ENCODE assay signal across 11 cellular contexts in the genomic region with DNA sequence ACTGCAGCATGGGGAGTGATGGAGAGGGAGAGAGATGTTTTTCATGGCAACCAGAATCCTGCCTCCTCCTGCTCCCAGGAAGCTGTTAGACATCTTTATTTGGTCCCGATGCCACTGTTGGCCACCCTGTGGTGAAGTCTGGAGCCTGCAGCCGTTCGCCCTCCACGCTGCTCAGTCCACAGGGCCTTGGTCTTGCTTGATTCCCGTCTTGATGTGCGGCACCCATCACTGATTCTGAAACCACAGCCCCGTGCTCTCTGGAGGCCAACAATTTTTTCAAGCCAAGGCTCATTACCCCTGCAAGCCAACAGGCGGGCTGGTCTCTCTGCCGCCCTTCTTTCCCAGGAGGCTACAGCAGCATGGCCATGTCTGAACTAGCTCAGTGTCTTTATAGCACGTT. TPM values are rescaled to one million over a fixed set of nuclear protein-coding genes. Genes with fewer than 3 reads are reported as not detected.
DNase-seq lines count a peak whose midpoint lies in the region; ATAC-seq and TF ChIP-seq lines count a peak whose summit lies in the region.
"Had no signal": no experiment of that assay in that cellular context is flagged by ENCODE, and none has a peak within 500 bp of the region (broad histone marks: within the 10 kb centered on the region; RNA-seq: fewer than 3 reads in every experiment).

No MANE protein-coding gene starts in this region.

- no peak overlapping the region for H2AFZ ChIP-seq in PC-3 (ENCODE audit: low read length)

- H4K20me1 ChIP-seq in PC-3 (ENCODE audit: low read length), result no peaks in the 10 kb centered on the region

- BruUV-seq in PC-3 (replicated peaks; lab: Mats Ljungman, UMichigan), result no TSS peak

- DNase-seq in AG04449 (ENCODE audit: low read depth, low spot score) (no peak), PC-3 (peak; percentile 13), glutamatergic neuron (peak; percentile 58), activated gamma-delta T cell treated with Interleukin-2 at 50 U/mL for 16 hours (no peak), caudate nucleus (lab: John Stamatoyannopoulos, UW) (no peak), NCI-H1092 (lab: John Stamatoyannopoulos, UW) (no peak)
- DNase-seq: DMS79 treated with DMSO at 0.1 percent for 48 hours, RPMI8226 had no signal

- H3F3A ChIP-seq in PC-3 (ENCODE audit: low read length, unreplicated experiment), result no peaks in the 10 kb centered on the region

- H3K27ac ChIP-seq in PC-3 (ENCODE audit: low read length), result no peak overlapping the region
- H3K27ac ChIP-seq in caudate nucleus (ENCODE audit: low read depth, low read length), result no peak overlapping the region

- H3K4me1 ChIP-seq in PC-3 (ENCODE audit: insufficient read depth, low read length), result no peaks in the 10 kb centered on the region

- peaks cover 22% of the 10 kb centered on the region for H3K4me1 Mint-ChIP-seq in glutamatergic neuron (ENCODE audit: low read depth, unreplicated experiment)

- POLR2A ChIA-PET in AG04449 (lab: Yijun Ruan, JAX), result no interaction called here
- POLR2A ChIA-PET in PC-3 (lab: Charles Lee; ENCODE audit: unreplicated experiment), result no interaction called here

- no peaks in the 10 kb centered on the region for H3K79me2 ChIP-seq in PC-3 (ENCODE audit: low read length)

- no peak overlapping the region for H3K4me3 ChIP-seq in AG04449 (ENCODE audit: low read depth, low read length)
- H3K4me3 ChIP-seq in PC-3 (ENCODE audit: low read length), result no peak overlapping the region

- H3K4me3 Mint-ChIP-seq in glutamatergic neuron (ENCODE audit: unreplicated experiment), result no peak overlapping the region

- H3K9ac ChIP-seq in PC-3 (ENCODE audit: low read length), result no peak overlapping the region

- no peak overlapping the region for H3K4me2 ChIP-seq in PC-3 (ENCODE audit: low read length)

- no peaks in the 10 kb centered on the region for H3K9me3 ChIP-seq in PC-3 (ENCODE audit: low read length)

- TF ChIP-seq CTCF in AG04449 (IDR thresholded peaks at IDR 0.05; ENCODE audit: insufficient read depth, low read length, missing control alignments), result peak; percentile 44
- TF ChIP-seq CTCF in PC-3 (conservative IDR thresholded peaks at IDR 0.05; ENCODE audit: low read depth, low read length), result peak; percentile 40
- peak; percentile 51 for TF ChIP-seq CTCF in glutamatergic neuron (IDR thresholded peaks at IDR 0.05; ENCODE audit: partially characterized antibody, unreplicated experiment)

- peak; percentile 69 for ATAC-seq in GM19351 (IDR thresholded peaks at IDR 0.05; ENCODE audit: unreplicated experiment)
- peak; percentile 37; the same call in 1 of the 2 replicates for ATAC-seq in PC-3
- no peak for ATAC-seq in HG03520 (IDR thresholded peaks at IDR 0.05; ENCODE audit: unreplicated experiment)
- ATAC-seq: right cardiac atrium had no signal

- CTCF ChIA-PET in AG04449 (lab: Yijun Ruan, JAX), result interaction anchor here (1.1 to 5.3 kb wide), 9 partner anchors 10 to 186 kb away, joined by 3 to 34 read pairs (median 9); a partner anchor contains a TSS
- CTCF ChIA-PET in PC-3 (lab: Charles Lee), result interaction anchor here (0.7 kb wide), 1 partner anchor 30 kb away, joined by 3 read pairs; no protein-coding TSS in a partner anchor

- no peak overlapping the region for H3K27ac Mint-ChIP-seq in glutamatergic neuron (ENCODE audit: unreplicated experiment)

- H3K9me2 ChIP-seq in PC-3 (replicated peaks; ENCODE audit: low read length), result no peaks in the 10 kb centered on the region

- no peaks in the 10 kb centered on the region for H3K36me3 ChIP-seq in PC-3 (ENCODE audit: low read depth, low read length)

- H3K9me3 Mint-ChIP-seq in glutamatergic neuron (ENCODE audit: unreplicated experiment), result peaks cover 2% of the 10 kb centered on the region

- H3K36me3 Mint-ChIP-seq in glutamatergic neuron (ENCODE audit: unreplicated experiment), result peaks cover 8% of the 10 kb centered on the region

- intact Hi-C loops in PC-3 (cut with micrococcal nuclease), result no loop called here

- no peaks in the 10 kb centered on the region for H3K27me3 ChIP-seq in PC-3 (ENCODE audit: low read length)

- peaks cover 1% of the 10 kb centered on the region for H3K27me3 Mint-ChIP-seq in glutamatergic neuron (ENCODE audit: unreplicated experiment)

RNA-seq across cellular contexts. Expression of a gene that starts 24.5 kb away (rescaled TPM):
- total RNA-seq in PC-3 (2014; rRNA removed) (2.0 and 4.8 TPM in 2 replicates), glutamatergic neuron (ENCODE audit: unreplicated experiment) (not detected)

Comparison
In these comparisons a context has a peak if more than half of its experiments do, and no peak if none do; other contexts are left out.
1. DNase-seq: peak in PC-3 (single experiment) and glutamatergic neuron (single experiment); none in AG04449 (single experiment), activated gamma-delta T cell treated with Interleukin-2 at 50 U/mL for 16 hours (single experiment), caudate nucleus (0 of 61) and NCI-H1092 (single experiment).
2. Peak in every context shown above with its lines, with median percentiles within 50 percentile points of each other: CTCF ChIP-seq.